Comparison of ENCODE assay signal across 8 cellular contexts in the genomic region with DNA sequence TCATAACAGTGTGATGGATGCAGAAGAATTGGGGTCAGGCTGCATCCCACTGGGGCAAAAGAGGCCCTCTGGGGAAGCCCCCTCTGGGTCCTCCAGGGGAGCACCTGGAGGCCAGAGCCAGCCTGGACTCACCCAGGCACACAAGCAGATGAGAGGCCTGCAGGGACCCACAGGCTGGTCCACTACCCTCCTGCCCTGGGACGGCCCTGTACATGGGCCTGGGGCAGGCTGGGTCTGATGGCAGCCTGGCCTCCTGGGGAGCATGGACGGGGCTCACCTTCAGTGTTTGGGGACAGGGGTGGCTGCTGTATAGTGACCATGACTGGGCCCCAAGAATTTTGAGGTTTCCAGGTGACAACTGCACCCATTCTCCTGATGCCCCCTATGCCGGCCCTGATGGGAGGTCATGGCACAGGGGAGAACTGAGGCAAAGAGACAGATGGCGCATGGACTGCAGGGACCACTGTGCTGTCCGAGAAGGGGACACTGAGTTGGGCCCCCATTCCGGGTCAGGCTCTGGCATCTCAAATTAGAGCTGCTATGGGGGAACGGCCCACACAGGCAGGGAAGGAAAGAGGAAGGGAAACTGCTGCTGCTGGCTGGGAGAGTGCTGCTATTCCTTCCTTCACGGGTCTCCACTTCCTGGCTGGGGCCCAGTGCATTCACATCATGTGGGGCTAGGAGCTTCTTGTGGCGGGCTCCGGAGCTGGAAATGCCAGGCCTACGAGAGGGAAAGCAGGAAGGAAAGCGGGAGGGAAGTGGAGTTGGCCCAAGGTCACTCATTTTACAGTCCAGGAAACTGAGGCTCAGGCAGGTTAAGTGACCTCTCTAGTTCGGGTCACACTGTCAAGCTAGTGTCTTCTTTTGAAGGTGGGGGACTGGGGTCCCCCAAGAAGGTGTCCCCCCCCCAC. TPM values are rescaled to one million over a fixed set of nuclear protein-coding genes. Genes with fewer than 3 reads are reported as not detected.
DNase-seq lines count a peak whose midpoint lies in the region; ATAC-seq and TF ChIP-seq lines count a peak whose summit lies in the region.

No MANE protein-coding gene starts in this region.

- no peak for TF ChIP-seq RAD21 in liver (IDR thresholded peaks at IDR 0.05)

- DNase-seq in GM19238 (ENCODE audit: insufficient read length, low spot score) (peak; percentile 51), NT2/D1 (ENCODE audit: low read depth, low spot score) (no peak), caudate nucleus (lab: John Stamatoyannopoulos, UW) (peak in 23 of 61 donors; percentile 14 to 53 (median 30)), substantia nigra (lab: John Stamatoyannopoulos, UW) (peak in 35 of 49 donors; percentile 17 to 64 (median 44))

- 69% methylated on average over 13 of the region's 13 CpGs for WGBS in liver

- H3K9me3 ChIP-seq in NT2/D1 (ENCODE audit: insufficient read depth, low read length) = 0 out of 2 replicates have a peak, but pooled peaks cover 8% of the 10 kb centered on the region
- H3K9me3 ChIP-seq in liver (ENCODE audit: control insufficient read depth in 4 of 4, low read length in 3 of 4) = no peaks in the 10 kb centered on the region

- H3K36me3 ChIP-seq in NT2/D1 (ENCODE audit: insufficient read depth, insufficient read length, low read length) = no peaks in the 10 kb centered on the region
- no peaks in the 10 kb centered on the region for H3K36me3 ChIP-seq in liver (ENCODE audit: control insufficient read depth in 4 of 4, insufficient read depth in 3 of 4, low read depth in 1 of 4, low read length in 3 of 4)

- H3K4me1 ChIP-seq in NT2/D1 (ENCODE audit: insufficient read depth, insufficient read length) (peaks cover 20% of the 10 kb centered on the region), liver (ENCODE audit: control insufficient read depth in 4 of 4, insufficient read depth in 4 of 4, low read length in 3 of 4) (peaks cover 6 to 34% (median 20%) of the 10 kb centered on the region in 4 donors)

- TF ChIP-seq CTCF in liver (IDR thresholded peaks at IDR 0.05; ENCODE audit: low read depth, low read length, missing input control) = no peak

- ATAC-seq in GM21367 (IDR thresholded peaks at IDR 0.05; ENCODE audit: unreplicated experiment) = no peak
- ATAC-seq in HG03139 (IDR thresholded peaks at IDR 0.05; ENCODE audit: unreplicated experiment) = no peak
- no peak for ATAC-seq in HG02852 (IDR thresholded peaks at IDR 0.05; ENCODE audit: unreplicated experiment)

- H3K27ac ChIP-seq in caudate nucleus (ENCODE audit: low read depth, low read length) (peak overlapping the region; percentile 93), liver (ENCODE audit: low read depth in 1 of 2, low read length in 2 of 2) (peak overlapping the region; percentile 89 to 94), substantia nigra (ENCODE audit: low read depth, low read length, poor library complexity, severe bottlenecking) (peak overlapping the region; percentile 94)

- peak overlapping the region; percentile 65 for H3K9ac ChIP-seq in NT2/D1 (ENCODE audit: insufficient read length, low read depth)
- peak overlapping the region; percentile 23 to 71 for H3K9ac ChIP-seq in liver (ENCODE audit: low read depth in 1 of 2, low read length in 2 of 2)

- H3K4me3 ChIP-seq in NT2/D1 (ENCODE audit: insufficient read length, low read depth) (peak overlapping the region; percentile 30), liver (ENCODE audit: low read depth in 1 of 3, low read length in 3 of 3) (peak overlapping the region in 1 of 3 donors; percentile 50)

- peaks cover 8% of the 10 kb centered on the region for H3K27me3 ChIP-seq in NT2/D1 (ENCODE audit: insufficient read depth, insufficient read length)
- H3K27me3 ChIP-seq in liver (ENCODE audit: control insufficient read depth in 4 of 4, insufficient read depth in 4 of 4, low read length in 3 of 4) = no peaks in the 10 kb centered on the region

TF ChIP-seq in liver, 16 proteins besides CTCF, POLR2A, EP300 and RAD21:
- TF ChIP-seq NR2F2 (IDR thresholded peaks at IDR 0.05) = peak; percentile 28
- TF ChIP-seq, protein P1, sequence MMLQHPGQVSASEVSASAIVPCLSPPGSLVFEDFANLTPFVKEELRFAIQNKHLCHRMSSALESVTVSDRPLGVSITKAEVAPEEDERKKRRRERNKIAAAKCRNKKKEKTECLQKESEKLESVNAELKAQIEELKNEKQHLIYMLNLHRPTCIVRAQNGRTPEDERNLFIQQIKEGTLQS (IDR thresholded peaks at IDR 0.05) = no peak

RNA-seq across cellular contexts. Expression of gene CARD19, which starts 1.5 kb away (rescaled TPM):
- 10 to 100 TPM; 13.0 to 15.5 TPM for total RNA-seq in liver
- polyA plus RNA-seq in liver = 10 to 100 TPM; 17.2 to 18.2 TPM

RNA-seq across cellular contexts. Expression of gene SUSD3, which starts 36.0 kb away (rescaled TPM):
- total RNA-seq in liver = 1 to 10 TPM; 4.1 to 9.7 TPM
- polyA plus RNA-seq in liver = 10 to 100 TPM; 13.9 to 19.2 TPM

RNA-seq across cellular contexts. Expression of gene NINJ1, which starts 39.5 kb away (rescaled TPM):
- 10 to 100 TPM; 31.2 to 40.0 TPM for total RNA-seq in liver
- 10 to 100 TPM; 70.4 to 72.1 TPM for polyA plus RNA-seq in liver
